In genomic region chr9:111599948-111600343, GRCh38 we compare ENCODE assay signal across 8 cellular contexts. TPM values are rescaled to one million over a fixed set of nuclear protein-coding genes. Genes with fewer than 3 reads are reported as not detected.
DNase-seq lines count a peak whose midpoint lies in the region; ATAC-seq and TF ChIP-seq lines count a peak whose summit lies in the region.

No MANE protein-coding gene starts in this region.

- no peak overlapping the region for H3K27ac Mint-ChIP-seq in activated CD8-positive, alpha-beta T cell treated with anti-CD3 and anti-CD28 coated beads, Interleukin-2, amount 10 ng/mL, durations not matched to agents 7 days and 5 days

- H3K36me3 Mint-ChIP-seq in activated CD8-positive, alpha-beta T cell treated with anti-CD3 and anti-CD28 coated beads, Interleukin-2, amount 10 ng/mL, durations not matched to agents 7 days and 5 days (ENCODE audit: low read depth), result no peaks in the 10 kb centered on the region

- CTCF ChIA-PET in activated CD8-positive, alpha-beta T cell treated with anti-CD3 and anti-CD28 coated beads, Interleukin-2, amount 10 ng/mL, durations not matched to agents 7 days and 5 days (lab: Charles Lee), result interaction anchor here (1.2 kb wide), 1 partner anchor 21 kb away, joined by 3 read pairs; no protein-coding TSS in a partner anchor

- H3K27me3 Mint-ChIP-seq in activated CD8-positive, alpha-beta T cell treated with anti-CD3 and anti-CD28 coated beads, Interleukin-2, amount 10 ng/mL, durations not matched to agents 7 days and 5 days (ENCODE audit: low read depth), result peaks cover 39% of the 10 kb centered on the region

- TF ChIP-seq CTCF in left ventricle myocardium inferior (IDR thresholded peaks at IDR 0.05; ENCODE audit: borderline replicate concordance), result no peak

- DNase-seq in activated CD8-positive, alpha-beta T cell treated with anti-CD3 and anti-CD28 coated beads, Interleukin-2, amount 10 ng/mL, durations not matched to agents 7 days and 5 days, result no peak
- no peak for DNase-seq in left ventricle myocardium inferior
- no peak for DNase-seq in dedifferentiated amniotic fluid mesenchymal stem cell (ENCODE audit: extremely low spot score)
- no peak for DNase-seq in stimulated activated CD4-positive, alpha-beta T cell treated with anti-CD3 and anti-CD28 coated beads, Interleukin-4, amount 100 ng/mL, for 4 hours
- DNase-seq in posterior vena cava (ENCODE audit: low spot score), result no peak

- intact Hi-C loops in left ventricle myocardium inferior (cut with micrococcal nuclease) (no loop called here), posterior vena cava (cut with DNase I) (no loop called here)

- H3K36me3 ChIP-seq in left ventricle myocardium inferior (peaks cover 24% of the 10 kb centered on the region), rectal smooth muscle tissue (ENCODE audit: control insufficient read depth, insufficient read depth, low read length) (peaks cover 3% of the 10 kb centered on the region)

- ATAC-seq in GM18909 (IDR thresholded peaks at IDR 0.05; ENCODE audit: poor library complexity, unreplicated experiment) (peak; percentile 8), GM21786 (IDR thresholded peaks at IDR 0.05; ENCODE audit: unreplicated experiment) (no peak)
- no peak for ATAC-seq in activated CD8-positive, alpha-beta T cell treated with anti-CD3 and anti-CD28 coated beads, Interleukin-2, amount 10 ng/mL, durations not matched to agents 7 days and 5 days

- H3K9me3 ChIP-seq in left ventricle myocardium inferior (replicated peaks), result no peaks in the 10 kb centered on the region

- peaks cover 28% of the 10 kb centered on the region for H3K4me1 ChIP-seq in left ventricle myocardium inferior
- no peaks in the 10 kb centered on the region for H3K4me1 ChIP-seq in rectal smooth muscle tissue (ENCODE audit: control insufficient read depth, insufficient read depth, low read length)

- H3K9me3 Mint-ChIP-seq in activated CD8-positive, alpha-beta T cell treated with anti-CD3 and anti-CD28 coated beads, Interleukin-2, amount 10 ng/mL, durations not matched to agents 7 days and 5 days (ENCODE audit: insufficient read depth), result no peaks in the 10 kb centered on the region

- POLR2A ChIA-PET in activated CD8-positive, alpha-beta T cell treated with anti-CD3 and anti-CD28 coated beads, Interleukin-2, amount 10 ng/mL, durations not matched to agents 7 days and 5 days (lab: Charles Lee), result no interaction called here

- H3K27ac ChIP-seq in left ventricle myocardium inferior (replicated peaks) (peak overlapping the region; percentile 91), rectal smooth muscle tissue (ENCODE audit: low read depth, low read length) (peak overlapping the region; percentile 77)

- peaks cover 22% of the 10 kb centered on the region for H3K4me1 Mint-ChIP-seq in activated CD8-positive, alpha-beta T cell treated with anti-CD3 and anti-CD28 coated beads, Interleukin-2, amount 10 ng/mL, durations not matched to agents 7 days and 5 days (ENCODE audit: low read depth)

- peak overlapping the region; percentile 17 for H3K9ac ChIP-seq in rectal smooth muscle tissue (ENCODE audit: low read length)

- H3K4me3 Mint-ChIP-seq in activated CD8-positive, alpha-beta T cell treated with anti-CD3 and anti-CD28 coated beads, Interleukin-2, amount 10 ng/mL, durations not matched to agents 7 days and 5 days, result peak overlapping the region; percentile 74

- H3K27me3 ChIP-seq in left ventricle myocardium inferior (ENCODE audit: low read depth) (no peaks in the 10 kb centered on the region), rectal smooth muscle tissue (ENCODE audit: control insufficient read depth, insufficient read depth, low read length) (no peaks in the 10 kb centered on the region)

- H3K4me3 ChIP-seq in left ventricle myocardium inferior, result peak overlapping the region; percentile 92
- H3K4me3 ChIP-seq in rectal smooth muscle tissue (ENCODE audit: low read length), result peak overlapping the region; percentile 83

RNA-seq across cellular contexts. Expression of gene PTGR1, which starts 0.5 kb away (rescaled TPM):
- not detected for total RNA-seq in activated CD8-positive, alpha-beta T cell treated with anti-CD3 and anti-CD28 coated beads, Interleukin-2, amount 10 ng/mL, durations not matched to agents 7 days and 5 days
- total RNA-seq in left ventricle myocardium inferior (50.2 TPM), posterior vena cava (10 to 100 TPM; 20.3 to 30.9 TPM)

RNA-seq across cellular contexts. Expression of gene DNAJC25, which starts 31.2 kb away (rescaled TPM):
- 1 to 10 TPM; 3.9 to 4.2 TPM for total RNA-seq in activated CD8-positive, alpha-beta T cell treated with anti-CD3 and anti-CD28 coated beads, Interleukin-2, amount 10 ng/mL, durations not matched to agents 7 days and 5 days
- total RNA-seq in left ventricle myocardium inferior, result 5.5 TPM
- 1 to 10 TPM; 7.2 to 8.1 TPM for total RNA-seq in posterior vena cava

Comparison
In these comparisons a context has a peak if more than half of its experiments do, and no peak if none do; other contexts are left out.
1. RNA of gene PTGR1, which starts 0.5 kb away (total RNA-seq): 50.2 TPM in left ventricle myocardium inferior (single experiment) and 20.3 to 30.9 TPM in posterior vena cava; not detected in activated CD8-positive, alpha-beta T cell treated with anti-CD3 and anti-CD28 coated beads, Interleukin-2, amount 10 ng/mL, durations not matched to agents 7 days and 5 days; every median in the first group is over 10 times any median in the second.